16 cellular contexts compared by ENCODE assay signal in the genomic region with DNA sequence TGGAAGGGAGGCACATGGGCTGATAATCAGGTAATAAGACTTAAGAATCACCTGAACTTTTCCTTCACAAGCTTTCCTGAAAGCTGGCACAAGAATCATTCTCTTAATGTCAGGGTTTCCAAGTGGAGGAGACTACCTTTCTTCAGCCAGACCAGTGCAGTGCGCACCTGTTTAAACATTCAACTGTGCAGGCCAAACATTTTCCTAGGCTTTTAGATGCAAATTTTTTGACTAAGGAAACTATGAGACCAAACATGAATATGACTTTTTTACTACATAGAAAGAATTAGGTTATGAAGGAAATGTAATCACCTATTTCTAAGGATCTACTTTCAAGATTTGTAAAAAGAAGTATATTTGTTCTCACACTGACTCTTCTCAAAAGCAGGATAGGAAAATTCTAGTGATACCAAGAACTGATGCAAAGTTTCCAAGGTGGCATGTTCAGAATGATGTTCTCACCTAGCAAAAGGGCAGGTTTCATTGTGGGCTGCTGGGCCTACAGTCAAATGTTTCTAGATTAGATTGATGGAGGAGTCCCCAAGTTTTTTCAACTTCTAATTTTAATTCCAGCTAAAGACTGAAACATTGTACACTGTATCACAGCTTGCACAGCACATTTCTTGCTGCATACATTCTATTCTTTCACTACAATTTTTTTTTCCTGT.
DNase-seq lines count a peak whose midpoint lies in the region; ATAC-seq and TF ChIP-seq lines count a peak whose summit lies in the region.
"Had no signal": no experiment of that assay in that cellular context is flagged by ENCODE, and none has a peak within 500 bp of the region (broad histone marks: within the 10 kb centered on the region; RNA-seq: fewer than 3 reads in every experiment).

No MANE protein-coding gene starts in this region.

- POLR2A ChIA-PET in activated CD8-positive, alpha-beta T cell treated with anti-CD3 and anti-CD28 coated beads for 36 hours (lab: Charles Lee), result no interaction called here
- POLR2A ChIA-PET in activated CD8-positive, alpha-beta T cell treated with anti-CD3 and anti-CD28 coated beads, Interleukin-2, amount 10 ng/mL, durations not matched to agents 7 days and 5 days (lab: Charles Lee), result no interaction called here

- TF ChIP-seq CTCF in activated CD8-positive, alpha-beta T cell treated with anti-CD3 and anti-CD28 coated beads for 36 hours (IDR thresholded peaks at IDR 0.05), result no peak

- peak; percentile 91 for ATAC-seq in activated CD8-positive, alpha-beta T cell treated with anti-CD3 and anti-CD28 coated beads for 36 hours
- no peak for ATAC-seq in activated CD8-positive, alpha-beta T cell treated with anti-CD3 and anti-CD28 coated beads, Interleukin-2, amount 10 ng/mL, durations not matched to agents 7 days and 5 days
- ATAC-seq in GM19351 (IDR thresholded peaks at IDR 0.05; ENCODE audit: unreplicated experiment), result no peak
- ATAC-seq: GM12878; naive thymus-derived CD8-positive, alpha-beta T cell had no signal

- intact Hi-C loops in activated CD8-positive, alpha-beta T cell treated with anti-CD3 and anti-CD28 coated beads for 36 hours (cut with micrococcal nuclease), result no loop called here

- CTCF ChIA-PET in activated CD8-positive, alpha-beta T cell treated with anti-CD3 and anti-CD28 coated beads for 36 hours (lab: Charles Lee), result interaction anchor here (1.3 kb wide), 1 partner anchor 214 kb away, joined by 3 read pairs; no protein-coding TSS in a partner anchor
- CTCF ChIA-PET in activated CD8-positive, alpha-beta T cell treated with anti-CD3 and anti-CD28 coated beads, Interleukin-2, amount 10 ng/mL, durations not matched to agents 7 days and 5 days (lab: Charles Lee), result no interaction called here

- peaks cover 20% of the 10 kb centered on the region for H3K9me3 Mint-ChIP-seq in activated CD8-positive, alpha-beta T cell treated with anti-CD3 and anti-CD28 coated beads for 36 hours
- H3K9me3 Mint-ChIP-seq in activated CD8-positive, alpha-beta T cell treated with anti-CD3 and anti-CD28 coated beads, Interleukin-2, amount 10 ng/mL, durations not matched to agents 7 days and 5 days (ENCODE audit: insufficient read depth), result peaks cover 11% of the 10 kb centered on the region

- peaks cover 18% of the 10 kb centered on the region for H3K36me3 Mint-ChIP-seq in activated CD8-positive, alpha-beta T cell treated with anti-CD3 and anti-CD28 coated beads for 36 hours (ENCODE audit: low read depth)
- H3K36me3 Mint-ChIP-seq in activated CD8-positive, alpha-beta T cell treated with anti-CD3 and anti-CD28 coated beads, Interleukin-2, amount 10 ng/mL, durations not matched to agents 7 days and 5 days (ENCODE audit: low read depth), result no peaks in the 10 kb centered on the region

- peak overlapping the region; percentile 44 for H3K27ac Mint-ChIP-seq in activated CD8-positive, alpha-beta T cell treated with anti-CD3 and anti-CD28 coated beads for 36 hours
- H3K27ac Mint-ChIP-seq in activated CD8-positive, alpha-beta T cell treated with anti-CD3 and anti-CD28 coated beads, Interleukin-2, amount 10 ng/mL, durations not matched to agents 7 days and 5 days, result no peak overlapping the region
- H3K27ac Mint-ChIP-seq: naive thymus-derived CD8-positive, alpha-beta T cell had no signal

- H3K27me3 Mint-ChIP-seq in activated CD8-positive, alpha-beta T cell treated with anti-CD3 and anti-CD28 coated beads for 36 hours, result no peaks in the 10 kb centered on the region
- no peaks in the 10 kb centered on the region for H3K27me3 Mint-ChIP-seq in activated CD8-positive, alpha-beta T cell treated with anti-CD3 and anti-CD28 coated beads, Interleukin-2, amount 10 ng/mL, durations not matched to agents 7 days and 5 days (ENCODE audit: low read depth)
- H3K27me3 Mint-ChIP-seq: naive thymus-derived CD8-positive, alpha-beta T cell had no signal

- no peak overlapping the region for H3K4me3 Mint-ChIP-seq in activated CD8-positive, alpha-beta T cell treated with anti-CD3 and anti-CD28 coated beads for 36 hours
- H3K4me3 Mint-ChIP-seq in activated CD8-positive, alpha-beta T cell treated with anti-CD3 and anti-CD28 coated beads, Interleukin-2, amount 10 ng/mL, durations not matched to agents 7 days and 5 days, result no peak overlapping the region
- H3K4me3 Mint-ChIP-seq: naive thymus-derived CD8-positive, alpha-beta T cell had no signal

- DNase-seq in activated CD8-positive, alpha-beta T cell treated with anti-CD3 and anti-CD28 coated beads for 36 hours, result peak; percentile 73
- no peak for DNase-seq in activated CD8-positive, alpha-beta T cell treated with anti-CD3 and anti-CD28 coated beads, Interleukin-2, amount 10 ng/mL, durations not matched to agents 7 days and 5 days
- peak; percentile 34 for DNase-seq in NCI-H1048 (lab: John Stamatoyannopoulos, UW)
- DNase-seq in activated T-cell treated with anti-CD3 and anti-CD28 coated beads, Interleukin-2, amount 50 U/mL, for 48 hours, result peak; percentile 30 to 38
- DNase-seq in stimulated activated CD8-positive, alpha-beta memory T cell treated with anti-CD3 and anti-CD28 coated beads, Interleukin-4, amount 100 ng/mL, for 48 hours, result peak; percentile 32
- no peak for DNase-seq in MV-4-11 (lab: John Stamatoyannopoulos, UW)
- DNase-seq: adrenal gland; brain microvascular endothelial cell; C1 segment of cervical spinal cord; glutamatergic neuron; midbrain; naive thymus-derived CD8-positive, alpha-beta T cell; NCI-H510A treated with DMSO at 0.1 percent for 48 hours; uterus had no signal

- H3K4me1 Mint-ChIP-seq in activated CD8-positive, alpha-beta T cell treated with anti-CD3 and anti-CD28 coated beads for 36 hours (ENCODE audit: low read depth), result peaks cover 31% of the 10 kb centered on the region
- no peaks in the 10 kb centered on the region for H3K4me1 Mint-ChIP-seq in activated CD8-positive, alpha-beta T cell treated with anti-CD3 and anti-CD28 coated beads, Interleukin-2, amount 10 ng/mL, durations not matched to agents 7 days and 5 days (ENCODE audit: low read depth)

Comparison
In these comparisons a context has a peak if more than half of its experiments do, and no peak if none do; other contexts are left out.
1. DNase-seq: peak in activated CD8-positive, alpha-beta T cell treated with anti-CD3 and anti-CD28 coated beads for 36 hours (single experiment), NCI-H1048 (single experiment), activated T-cell treated with anti-CD3 and anti-CD28 coated beads, Interleukin-2, amount 50 U/mL, for 48 hours (2 of 2) and stimulated activated CD8-positive, alpha-beta memory T cell treated with anti-CD3 and anti-CD28 coated beads, Interleukin-4, amount 100 ng/mL, for 48 hours (single experiment); none in activated CD8-positive, alpha-beta T cell treated with anti-CD3 and anti-CD28 coated beads, Interleukin-2, amount 10 ng/mL, durations not matched to agents 7 days and 5 days (single experiment) and MV-4-11 (single experiment).